8 cellular contexts compared by ENCODE assay signal in the genomic region with DNA sequence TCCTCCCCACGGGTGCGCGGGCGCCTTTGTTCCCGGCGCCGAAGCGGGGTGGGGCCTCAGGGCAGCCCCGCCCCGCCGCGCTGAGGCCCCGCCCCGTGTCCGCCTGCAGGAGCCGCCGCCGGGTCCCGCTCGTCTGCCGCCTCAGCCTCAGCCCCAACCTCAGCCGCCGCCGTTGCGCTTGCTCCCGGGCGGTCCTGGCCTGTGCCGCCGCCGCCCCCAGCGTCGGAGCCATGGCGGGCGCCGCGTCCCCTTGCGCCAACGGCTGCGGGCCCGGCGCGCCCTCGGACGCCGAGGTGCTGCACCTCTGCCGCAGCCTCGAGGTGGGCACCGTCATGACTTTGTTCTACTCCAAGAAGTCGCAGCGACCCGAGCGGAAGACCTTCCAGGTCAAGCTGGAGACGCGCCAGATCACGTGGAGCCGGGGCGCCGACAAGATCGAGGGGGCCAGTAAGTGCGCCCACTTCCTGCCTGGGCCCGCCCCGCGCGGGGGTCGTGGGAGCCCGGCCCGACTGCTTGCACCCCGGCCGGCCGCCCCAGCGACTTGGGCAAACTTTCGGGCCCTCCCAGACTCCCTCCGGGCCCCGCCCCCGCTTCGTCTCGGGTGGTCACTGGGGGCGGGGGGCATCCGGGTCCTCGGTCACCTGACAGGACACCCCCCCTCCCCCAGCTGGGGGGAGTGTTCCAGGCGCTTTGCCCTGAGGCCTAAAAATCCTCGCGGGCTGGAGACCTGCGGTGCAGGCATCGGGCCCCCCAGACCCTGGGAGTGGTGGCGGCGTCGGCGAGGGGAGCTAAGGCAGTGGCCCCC. TPM values are rescaled to one million over a fixed set of nuclear protein-coding genes. Genes with fewer than 3 reads are reported as not detected.
DNase-seq lines count a peak whose midpoint lies in the region; ATAC-seq, FAIRE-seq and TF ChIP-seq lines count a peak whose summit lies in the region.

A gene (plus strand): TSS at position 132 of the 805 bp plus-strand sequence. CDS start 99 bp downstream, at position 231.

- TF ChIP-seq CTCF in activated B cell treated with CpG ODN at 0.5 μM for 24 hours (IDR thresholded peaks at IDR 0.05) (no peak), kidney (IDR thresholded peaks at IDR 0.05; ENCODE audit: borderline replicate concordance, extremely low read depth, insufficient read depth) (no peak)

- H3K9me3 ChIP-seq in kidney (ENCODE audit: control insufficient read depth in 1 of 2, low read length in 2 of 2): no peaks in the 10 kb centered on the region

- intact Hi-C loops in activated B cell treated with CpG ODN at 0.5 μM for 24 hours (cut with micrococcal nuclease): loop anchor here (1.0 to 2.0 kb wide), 4 partner anchors 20 to 555 kb away; no protein-coding TSS in a partner anchor
- intact Hi-C loops in kidney (cut with DNase I): no loop called here

- peaks cover 75% of the 10 kb centered on the region for H3K4me1 Mint-ChIP-seq in activated B cell treated with CpG ODN at 0.5 μM for 24 hours

- POLR2A ChIA-PET in activated B cell treated with CpG ODN at 0.5 μM for 24 hours (lab: Charles Lee): interaction anchor here (0.6 to 3.5 kb wide), 9 partner anchors 15 to 441 kb away, joined by 3 to 47 read pairs (median 4); no protein-coding TSS in a partner anchor

- no peaks in the 10 kb centered on the region for H3K9me3 Mint-ChIP-seq in activated B cell treated with CpG ODN at 0.5 μM for 24 hours

- H3K36me3 Mint-ChIP-seq in activated B cell treated with CpG ODN at 0.5 μM for 24 hours (ENCODE audit: low read depth): no peaks in the 10 kb centered on the region

- H3K27ac Mint-ChIP-seq in activated B cell treated with CpG ODN at 0.5 μM for 24 hours: peak within 1 kb of the TSS; percentile 78

- H3K4me3 Mint-ChIP-seq in activated B cell treated with CpG ODN at 0.5 μM for 24 hours: peak within 1 kb of the TSS; percentile 84

- peak within 1 kb of the TSS; percentile 96 to 97 for H3K27ac ChIP-seq in kidney (ENCODE audit: low read depth in 2 of 2, low read length in 2 of 2)

- peak within 1 kb of the TSS; percentile 65 to 78 for H3K4me3 ChIP-seq in kidney (ENCODE audit: low read length in 2 of 2)

- no peaks in the 10 kb centered on the region for H3K27me3 Mint-ChIP-seq in activated B cell treated with CpG ODN at 0.5 μM for 24 hours

- no peak for FAIRE-seq in kidney (lab: Jason Lieb, UNC)

- H3K4me1 ChIP-seq in kidney (ENCODE audit: control insufficient read depth in 1 of 2, insufficient read depth in 1 of 2, low read depth in 1 of 2, low read length in 2 of 2): peaks cover 37 to 40% of the 10 kb centered on the region in 2 donors

- peak; percentile 58 for ATAC-seq in HG03045 (IDR thresholded peaks at IDR 0.05; ENCODE audit: unreplicated experiment)
- ATAC-seq in activated B cell treated with CpG ODN at 0.5 μM for 24 hours (ENCODE audit: low read depth): peak; percentile 73

- H3K9ac ChIP-seq in kidney (ENCODE audit: low read length in 2 of 2): peak within 1 kb of the TSS; percentile 78 to 84

- DNase-seq in SIG-M5 treated with dmso at 0.1 percent for 504 hours (lab: John Stamatoyannopoulos, UW; ENCODE audit: unreplicated experiment) (peak; percentile 72), SIG-M5 (lab: John Stamatoyannopoulos, UW) (no peak), NCI-H2171 treated with DMSO at 0.1 percent for 48 hours (lab: John Stamatoyannopoulos, UW) (peak; percentile 86), activated B cell treated with CpG ODN at 0.5 μM for 24 hours (peak; percentile 79), kidney (peak; percentile 95)
- peak; percentile 78 for DNase-seq in central memory CD4-positive, alpha-beta T cell
- peak; percentile 50 to 74 (median 53) for DNase-seq in stimulated activated CD4-positive, alpha-beta T cell treated with anti-CD3 and anti-CD28 coated beads, Interleukin-12 subunit alpha, Interleukin-12 subunit beta, amount 100 ng/mL, for 48 hours (ENCODE audit: low read depth in 2 of 3, low spot score in 1 of 3)

- CTCF ChIA-PET in activated B cell treated with CpG ODN at 0.5 μM for 24 hours (lab: Charles Lee): interaction anchor here (3.4 kb wide), 1 partner anchor 35 kb away, joined by 13 read pairs; no protein-coding TSS in a partner anchor

- H3K36me3 ChIP-seq in kidney (ENCODE audit: control insufficient read depth in 1 of 2, insufficient read depth in 2 of 2, low read length in 2 of 2): no peaks in the 10 kb centered on the region

RNA-seq across cellular contexts. Expression of the gene that starts here (rescaled TPM):
- 61.1 and 61.8 TPM in 2 replicates for total RNA-seq in activated B cell treated with CpG ODN at 0.5 μM for 24 hours
- total RNA-seq in kidney: 117 TPM
- 12.5 TPM for polyA plus RNA-seq in kidney (ENCODE audit: insufficient read depth, low read depth, low replicate concordance)
